ENCODE assay signal across 13 cellular contexts in genomic region chr1:93219443-93219842, GRCh38. TPM values are rescaled to one million over a fixed set of nuclear protein-coding genes. Genes with fewer than 3 reads are reported as not detected.
DNase-seq lines count a peak whose midpoint lies in the region; ATAC-seq and TF ChIP-seq lines count a peak whose summit lies in the region.
"Had no signal": no experiment of that assay in that cellular context is flagged by ENCODE, and none has a peak within 500 bp of the region (broad histone marks: within the 10 kb centered on the region; RNA-seq: fewer than 3 reads in every experiment).

No MANE protein-coding gene starts in this region.

- DNase-seq in CD4-positive, alpha-beta T cell = no peak
- DNase-seq in OCI-LY7 (ENCODE audit: low spot score) = peak; percentile 13
- DNase-seq in choroid plexus epithelial cell (ENCODE audit: low read depth) = peak; percentile 63
- no peak for DNase-seq in NCI-H526 treated with DMSO at 0.1 percent for 48 hours (lab: John Stamatoyannopoulos, UW)
- no peak for DNase-seq in NCI-H748 (lab: John Stamatoyannopoulos, UW; ENCODE audit: unreplicated experiment)
- no peak for DNase-seq in iPS-NIHi7 (ENCODE audit: extremely low spot score)
- no peak for DNase-seq in right atrium auricular region (ENCODE audit: low spot score)
- DNase-seq: cerebellar nuclear complex, GM23248, NCI-H1048, SW 1271 had no signal

- no peaks in the 10 kb centered on the region for H4K20me1 ChIP-seq in OCI-LY7 (ENCODE audit: insufficient read depth, low read length)

- no peaks in the 10 kb centered on the region for H3K27me3 Mint-ChIP-seq in CD4-positive, alpha-beta T cell

- H3K4me3 Mint-ChIP-seq in CD4-positive, alpha-beta T cell = peak overlapping the region; percentile 82

- intact Hi-C loops in CD4-positive, alpha-beta T cell (cut with DNase I, micrococcal nuclease) = loop anchor here in 1 of 2 experiments (10.0 kb wide), 1 partner anchor 75 kb away; no protein-coding TSS in a partner anchor
- intact Hi-C loops in OCI-LY7 (cut with micrococcal nuclease; ENCODE audit: unreplicated experiment) = no loop called here

- POLR2A ChIA-PET in CD4-positive, alpha-beta T cell (lab: Charles Lee) = interaction anchor here (1.0 kb wide), 1 partner anchor 126 kb away, joined by 5 read pairs; the partner anchor contains the start of gene DR1
- POLR2A ChIA-PET in OCI-LY7 (lab: Charles Lee) = no interaction called here

- TF ChIP-seq CTCF in CD4-positive, alpha-beta T cell (IDR thresholded peaks at IDR 0.05) = no peak
- TF ChIP-seq CTCF in OCI-LY7 (conservative IDR thresholded peaks at IDR 0.05; ENCODE audit: low read length) (no peak), choroid plexus epithelial cell (conservative IDR thresholded peaks at IDR 0.05; ENCODE audit: low read depth, low read length) (no peak), right atrium auricular region (IDR thresholded peaks at IDR 0.05) (no peak)

- no peaks in the 10 kb centered on the region for H3K9me3 Mint-ChIP-seq in CD4-positive, alpha-beta T cell

- H3K27me3 ChIP-seq in CD4-positive, alpha-beta T cell (ENCODE audit: control insufficient read depth, insufficient read depth, low read length) = no peaks in the 10 kb centered on the region
- H3K27me3 ChIP-seq in right atrium auricular region = no peaks in the 10 kb centered on the region

- H3K36me3 ChIP-seq in OCI-LY7 (ENCODE audit: insufficient read depth, low read length) (peaks cover 94% of the 10 kb centered on the region), right atrium auricular region (no peaks in the 10 kb centered on the region)

- ATAC-seq in CD4-positive, alpha-beta T cell (ENCODE audit: poor library complexity) = peak; percentile 64
- ATAC-seq in GM19452 (IDR thresholded peaks at IDR 0.05; ENCODE audit: unreplicated experiment) = peak; percentile 60

- CTCF ChIA-PET in CD4-positive, alpha-beta T cell (lab: Charles Lee) = no interaction called here
- CTCF ChIA-PET in OCI-LY7 (lab: Charles Lee; ENCODE audit: unreplicated experiment) = no interaction called here

- peaks cover 27% of the 10 kb centered on the region for H3K4me1 Mint-ChIP-seq in CD4-positive, alpha-beta T cell (ENCODE audit: low read depth)

- H3K9me2 ChIP-seq in OCI-LY7 (ENCODE audit: insufficient read depth, low read length) = no peaks in the 10 kb centered on the region

- no peak overlapping the region for H2AFZ ChIP-seq in OCI-LY7 (ENCODE audit: low read length)
- H2AFZ ChIP-seq: GM23248 had no signal

- H3K4me3 ChIP-seq in OCI-LY7 (ENCODE audit: low read depth, low read length, poor library complexity, severe bottlenecking) (no peak overlapping the region), choroid plexus epithelial cell (ENCODE audit: low read depth, low read length) (no peak overlapping the region), right atrium auricular region (no peak overlapping the region)
- H3K4me3 ChIP-seq: GM23248, skin epidermis had no signal

- no peaks in the 10 kb centered on the region for H3K9me3 ChIP-seq in CD4-positive, alpha-beta T cell (ENCODE audit: control insufficient read depth, low read length)
- H3K9me3 ChIP-seq in OCI-LY7 (ENCODE audit: low read length) = no peaks in the 10 kb centered on the region
- no peaks in the 10 kb centered on the region for H3K9me3 ChIP-seq in right atrium auricular region

- no peak overlapping the region for H3K27ac ChIP-seq in CD4-positive, alpha-beta T cell (ENCODE audit: low read depth, low read length)
- H3K27ac ChIP-seq in OCI-LY7 (ENCODE audit: low read depth, low read length, poor library complexity, severe bottlenecking) = no peak overlapping the region
- no peak overlapping the region for H3K27ac ChIP-seq in right atrium auricular region
- H3K27ac ChIP-seq: GM23248, skin epidermis had no signal

- no TSS peak for BruUV-seq in OCI-LY7 (replicated peaks; lab: Mats Ljungman, UMichigan)

- no peak overlapping the region for H3K4me2 ChIP-seq in OCI-LY7 (ENCODE audit: low read length)

- no peaks in the 10 kb centered on the region for H3K79me2 ChIP-seq in OCI-LY7 (ENCODE audit: insufficient read depth, low read depth, low read length)

- H3K36me3 Mint-ChIP-seq in CD4-positive, alpha-beta T cell (ENCODE audit: low read depth) = peaks cover 22% of the 10 kb centered on the region

- no peaks in the 10 kb centered on the region for H3K4me1 ChIP-seq in OCI-LY7 (ENCODE audit: insufficient read depth, low read length, poor library complexity, severe bottlenecking)
- H3K4me1 ChIP-seq in right atrium auricular region = no peaks in the 10 kb centered on the region

- peak overlapping the region; percentile 61 for H3K27ac Mint-ChIP-seq in CD4-positive, alpha-beta T cell

RNA-seq across cellular contexts. Expression of gene CCDC18, which starts 38.9 kb away (rescaled TPM):
- total RNA-seq in CD4-positive, alpha-beta T cell = 1 to 10 TPM; 5.4 to 7.0 TPM
- 46.5 and 49.1 TPM in 2 replicates for total RNA-seq in OCI-LY7 (2014; rRNA removed; shearing (Covaris generic))
- total RNA-seq in OCI-LY7 (2022) (59.0 and 67.9 TPM in 2 replicates), right atrium auricular region (1 to 10 TPM; 5.0 to 6.9 TPM)

RNA-seq across cellular contexts. Expression of gene TMED5, which starts 39.2 kb away (rescaled TPM):
- total RNA-seq in CD4-positive, alpha-beta T cell = 10 to 100 TPM; 42.3 to 43.2 TPM
- total RNA-seq in OCI-LY7 (2014; rRNA removed; shearing (Covaris generic)) = 40.3 and 43.1 TPM in 2 replicates
- total RNA-seq in OCI-LY7 (2022) (49.1 and 49.2 TPM in 2 replicates), right atrium auricular region (10 to 100 TPM; 80.4 to 81.2 TPM)

Comparison
In these comparisons a context has a peak if more than half of its experiments do, and no peak if none do; other contexts are left out.
1. DNase-seq: peak in OCI-LY7 (single experiment) and choroid plexus epithelial cell (single experiment); none in CD4-positive, alpha-beta T cell (0 of 10), NCI-H526 treated with DMSO at 0.1 percent for 48 hours (single experiment), NCI-H748 (single experiment), iPS-NIHi7 (single experiment) and right atrium auricular region (single experiment).
2. RNA of gene CCDC18, which starts 38.9 kb away (total RNA-seq): 46.5 to 67.9 TPM in OCI-LY7; 5.4 to 7.0 TPM in CD4-positive, alpha-beta T cell and 5.0 to 6.9 TPM in right atrium auricular region; every median in the first group is over 4 times any median in the second.